Comparison of ENCODE assay signal across 1 cellular context in the genomic region with DNA sequence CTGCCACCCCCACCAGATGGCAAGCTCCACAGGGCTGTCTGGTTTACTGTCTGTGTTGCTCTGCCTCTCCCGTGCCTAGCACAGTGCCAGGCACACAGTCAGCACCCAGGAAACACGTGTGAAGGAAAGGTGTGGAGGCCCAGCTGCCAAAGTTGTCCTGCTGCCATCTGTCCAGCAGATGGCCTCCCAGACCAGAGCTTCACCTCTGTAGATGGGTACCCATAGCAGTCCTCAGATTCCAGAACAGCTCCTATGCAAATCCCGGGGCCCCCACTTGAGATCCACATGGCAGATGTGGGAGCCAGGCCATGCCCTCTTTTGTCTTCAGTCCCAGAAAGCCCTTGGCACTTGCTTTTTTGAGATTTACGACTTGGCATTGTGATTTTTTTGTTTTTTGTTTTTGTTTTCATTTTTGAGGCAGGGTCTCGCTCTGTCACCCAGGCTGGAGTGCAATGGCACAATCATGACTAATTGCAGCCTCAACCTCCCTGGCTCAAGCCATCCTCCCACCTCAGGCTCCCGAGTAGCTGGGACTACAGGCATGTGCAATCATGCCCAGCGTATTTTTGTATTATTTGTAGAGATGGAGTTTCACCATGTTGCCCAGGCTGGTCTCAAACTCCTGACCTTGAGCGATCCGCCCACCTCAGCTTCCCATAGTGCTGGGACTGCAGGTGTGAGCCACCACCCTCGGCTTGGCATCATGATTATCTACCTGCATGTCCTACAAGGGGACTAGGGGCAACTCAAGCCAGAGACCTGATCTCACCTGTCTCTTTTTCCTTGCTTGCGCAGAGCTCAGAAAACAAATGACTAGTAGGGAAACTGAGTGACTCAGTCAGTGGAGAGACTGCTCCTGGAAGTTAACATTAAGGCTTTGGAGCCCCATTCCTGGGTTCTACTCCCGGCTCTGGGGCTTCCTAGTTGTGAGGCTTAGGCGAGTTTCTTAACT.
TF ChIP-seq lines count a peak whose summit lies in the region.

No MANE protein-coding gene starts in this region.

TF ChIP-seq in H1, 55 proteins besides CTCF, POLR2A, EP300 and RAD21:
- no peak for TF ChIP-seq NANOG (IDR thresholded peaks at IDR 0.05; ENCODE audit: insufficient read depth, low read depth, low read length, poor library complexity, severe bottlenecking)
- TF ChIP-seq, protein P1, sequence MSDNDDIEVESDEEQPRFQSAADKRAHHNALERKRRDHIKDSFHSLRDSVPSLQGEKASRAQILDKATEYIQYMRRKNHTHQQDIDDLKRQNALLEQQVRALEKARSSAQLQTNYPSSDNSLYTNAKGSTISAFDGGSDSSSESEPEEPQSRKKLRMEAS (IDR thresholded peaks at IDR 0.05): peak; percentile 53; the same call in 1 of the 2 replicates
- no peak for TF ChIP-seq SIRT6 (IDR thresholded peaks at IDR 0.05; ENCODE audit: low read length)
- TF ChIP-seq, protein P2, sequence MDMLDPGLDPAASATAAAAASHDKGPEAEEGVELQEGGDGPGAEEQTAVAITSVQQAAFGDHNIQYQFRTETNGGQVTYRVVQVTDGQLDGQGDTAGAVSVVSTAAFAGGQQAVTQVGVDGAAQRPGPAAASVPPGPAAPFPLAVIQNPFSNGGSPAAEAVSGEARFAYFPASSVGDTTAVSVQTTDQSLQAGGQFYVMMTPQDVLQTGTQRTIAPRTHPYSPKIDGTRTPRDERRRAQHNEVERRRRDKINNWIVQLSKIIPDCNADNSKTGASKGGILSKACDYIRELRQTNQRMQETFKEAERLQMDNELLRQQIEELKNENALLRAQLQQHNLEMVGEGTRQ (IDR thresholded peaks at IDR 0.05; ENCODE audit: low read length): no peak
- TF ChIP-seq BRCA1 (IDR thresholded peaks at IDR 0.05; ENCODE audit: low read depth, low read length): no peak
- TF ChIP-seq SP2 (IDR thresholded peaks at IDR 0.05; ENCODE audit: low read length): no peak
- 0 out of 2 replicates have a peak, but pooled peaks have one; percentile 35 for TF ChIP-seq YY1 (IDR thresholded peaks at IDR 0.05; ENCODE audit: low read depth, low read length)
- TF ChIP-seq GABPA (IDR thresholded peaks at IDR 0.05; ENCODE audit: borderline replicate concordance, insufficient read depth, low read length): peak; percentile 53; the same call in 1 of the 2 replicates
- no peak for TF ChIP-seq HDAC6 (IDR thresholded peaks at IDR 0.05; ENCODE audit: low read depth, low read length)
- no peak for TF ChIP-seq SP1 (IDR thresholded peaks at IDR 0.05; ENCODE audit: low read depth, low read length)
- no peak for TF ChIP-seq NRF1 (IDR thresholded peaks at IDR 0.05; ENCODE audit: low read depth, low read length)
- TF ChIP-seq KDM1A (IDR thresholded peaks at IDR 0.05; ENCODE audit: borderline replicate concordance, low read length): 0 out of 2 replicates have a peak, but pooled peaks have one; percentile 16
- no peak for TF ChIP-seq POLR2AphosphoS5 (IDR thresholded peaks at IDR 0.05; ENCODE audit: low read depth, low read length)
- TF ChIP-seq TAF1 (IDR thresholded peaks at IDR 0.05; ENCODE audit: low read depth, low read length): no peak
- no peak for TF ChIP-seq TCF12 (IDR thresholded peaks at IDR 0.05; ENCODE audit: low read depth, low read length)
- no peak for TF ChIP-seq TBP (IDR thresholded peaks at IDR 0.05; ENCODE audit: low read depth, low read length)
- TF ChIP-seq MAFK (IDR thresholded peaks at IDR 0.05; ENCODE audit: low read depth, low read length): no peak
- no peak for TF ChIP-seq SIN3A (conservative IDR thresholded peaks at IDR 0.05 in 1 of 2, IDR thresholded peaks at IDR 0.05 in 1 of 2; ENCODE audit: low read depth in 1 of 2, low read length in 2 of 2)
- TF ChIP-seq TEAD4 (IDR thresholded peaks at IDR 0.05; ENCODE audit: low read depth, low read length): 0 out of 2 replicates have a peak, but pooled peaks have one; percentile 12
- TF ChIP-seq, protein P3, sequence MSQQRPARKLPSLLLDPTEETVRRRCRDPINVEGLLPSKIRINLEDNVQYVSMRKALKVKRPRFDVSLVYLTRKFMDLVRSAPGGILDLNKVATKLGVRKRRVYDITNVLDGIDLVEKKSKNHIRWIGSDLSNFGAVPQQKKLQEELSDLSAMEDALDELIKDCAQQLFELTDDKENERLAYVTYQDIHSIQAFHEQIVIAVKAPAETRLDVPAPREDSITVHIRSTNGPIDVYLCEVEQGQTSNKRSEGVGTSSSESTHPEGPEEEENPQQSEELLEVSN (IDR thresholded peaks at IDR 0.05): 0 out of 2 replicates have a peak, but pooled peaks have one; percentile 30
- no peak for TF ChIP-seq RBBP5 (IDR thresholded peaks at IDR 0.05; ENCODE audit: borderline replicate concordance, low read depth, low read length)
